In the genomic region with DNA sequence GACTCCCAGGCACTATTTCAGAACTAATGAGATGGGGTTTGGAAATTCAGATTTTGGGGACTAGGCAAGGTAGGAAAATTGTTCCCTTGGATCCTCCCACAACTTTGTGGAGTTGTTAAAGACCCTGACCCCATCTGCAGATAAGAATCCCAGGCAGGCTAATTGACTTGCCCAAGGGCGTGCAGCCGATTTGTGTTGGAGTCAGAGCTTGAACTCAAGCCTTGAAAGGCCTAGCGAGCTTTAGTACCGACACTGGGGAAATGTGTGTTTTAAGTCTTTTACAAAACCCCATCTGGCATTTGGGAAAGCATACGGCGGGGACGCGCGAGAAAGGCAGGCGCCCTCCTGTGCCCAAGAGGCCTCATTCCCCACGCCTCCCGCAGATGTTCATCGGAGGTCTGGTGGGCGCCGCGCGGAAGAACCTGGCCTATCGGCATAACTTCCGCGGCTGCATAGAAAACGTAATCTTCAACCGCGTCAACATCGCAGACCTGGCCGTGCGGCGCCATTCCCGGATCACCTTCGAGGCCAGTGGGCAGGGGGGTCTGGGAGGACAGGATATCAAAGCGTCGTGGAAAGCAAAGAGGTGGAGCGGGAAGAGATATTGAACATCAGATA, we compare ENCODE assay signal across 14 cellular contexts. TPM values are rescaled to one million over a fixed set of nuclear protein-coding genes. Genes with fewer than 3 reads are reported as not detected.
DNase-seq lines count a peak whose midpoint lies in the region; ATAC-seq and TF ChIP-seq lines count a peak whose summit lies in the region.
"Had no signal": no experiment of that assay in that cellular context is flagged by ENCODE, and none has a peak within 500 bp of the region (broad histone marks: within the 10 kb centered on the region; RNA-seq: fewer than 3 reads in every experiment).

No MANE protein-coding gene starts in this region.

- DNase-seq in G401 (ENCODE audit: low spot score) (peak; percentile 25), NCI-H1694 treated with DMSO at 0.1 percent for 48 hours (lab: John Stamatoyannopoulos, UW) (peak; percentile 49), islet precursor cell (peak; percentile 86), RWPE1 (ENCODE audit: low spot score) (no peak)
- DNase-seq: AML-193; Calu3; CD4-positive, CD25-positive, alpha-beta regulatory T cell; NCI-H1417; NCI-H2081; NCI-H510A treated with DMSO at 0.1 percent for 48 hours; T-helper 1 cell had no signal

- CTCF ChIA-PET in RWPE1 (lab: Yijun Ruan, JAX), result no interaction called here

- POLR2A ChIA-PET in RWPE1 (lab: Yijun Ruan, JAX; ENCODE audit: low non-redundant PET), result no interaction called here

- no peak overlapping the region for H3K27ac ChIP-seq in RWPE1
- H3K27ac ChIP-seq: SJSA1 had no signal

- no peak for ATAC-seq in GM19467 (IDR thresholded peaks at IDR 0.05; ENCODE audit: unreplicated experiment)
- ATAC-seq in GM19463 (IDR thresholded peaks at IDR 0.05; ENCODE audit: unreplicated experiment), result no peak

- no peak for TF ChIP-seq CTCF in RWPE1 (conservative IDR thresholded peaks at IDR 0.05; ENCODE audit: low read depth)

- in situ Hi-C loops in G401 (cut with HindIII; ENCODE audit: low sequenced_read_pairs), result loop anchor here (10.0 kb wide), 1 partner anchor 152 kb away; the partner anchor contains the start of gene NAGLU

RNA-seq across cellular contexts. Expression of gene CNTNAP1, which starts 4.3 kb away (rescaled TPM):
- 11.4 and 13.3 TPM in 2 replicates for total RNA-seq in G401 (2014; rRNA removed; shearing (Covaris generic))

RNA-seq across cellular contexts. Expression of gene CCR10, which starts 5.0 kb away (rescaled TPM):
- 20.1 and 24.2 TPM in 2 replicates for total RNA-seq in G401 (2014; rRNA removed; shearing (Covaris generic))
- total RNA-seq: SJSA1 had no signal

RNA-seq across cellular contexts. Expression of gene PLEKHH3, which starts 9.8 kb away (rescaled TPM):
- total RNA-seq in G401 (2014; rRNA removed; shearing (Covaris generic)), result 46.1 and 51.0 TPM in 2 replicates

RNA-seq across cellular contexts. Expression of gene TUBG2, which starts 27.5 kb away (rescaled TPM):
- 1.1 and 3.2 TPM in 2 replicates for total RNA-seq in G401 (2014; rRNA removed; shearing (Covaris generic))

RNA-seq across cellular contexts. Expression of gene EZH1, which starts 58.2 kb away (rescaled TPM):
- total RNA-seq in G401 (2014; rRNA removed; shearing (Covaris generic)), result 10.0 and 14.7 TPM in 2 replicates
